ENCODE assay signal across 8 cellular contexts in genomic region chr6:149648148-149649145, GRCh38. TPM values are rescaled to one million over a fixed set of nuclear protein-coding genes. Genes with fewer than 3 reads are reported as not detected.
DNase-seq lines count a peak whose midpoint lies in the region; ATAC-seq and TF ChIP-seq lines count a peak whose summit lies in the region.

TSS of gene KATNA1 (minus strand) at chr6:149648714. CDS start at chr6:149638547, 10,167 bp downstream.

- no peaks in the 10 kb centered on the region for H3K9me2 ChIP-seq in neural cell (ENCODE audit: insufficient read depth, low read length)

- peak within 1 kb of the TSS; percentile 95 for H2AFZ ChIP-seq in neural cell (ENCODE audit: low read depth, low read length)

- H4K20me1 ChIP-seq in neural cell (ENCODE audit: insufficient read depth), result no peaks in the 10 kb centered on the region

- no peaks in the 10 kb centered on the region; the same call in 1 of the 2 replicates for H3K36me3 ChIP-seq in HAP-1 (replicated peaks)
- peaks cover 3% of the 10 kb centered on the region; the same call in 1 of the 2 replicates for H3K36me3 ChIP-seq in MG63
- no peaks in the 10 kb centered on the region for H3K36me3 ChIP-seq in neural cell (ENCODE audit: insufficient read depth, low read length)

- ATAC-seq in stimulated activated naive CD8-positive, alpha-beta T cell treated with anti-CD3 and anti-CD28 coated beads, Interleukin-15, amount 100 ng/mL, for 72 hours, result peak; percentile 95

- TF ChIP-seq EP300 in neural cell (conservative IDR thresholded peaks at IDR 0.05; ENCODE audit: poor library complexity, severe bottlenecking), result no peak

- H3K9ac ChIP-seq in neural cell (ENCODE audit: low read length), result peak within 1 kb of the TSS; percentile 67

- H3K9me3 Mint-ChIP-seq in stimulated activated naive CD8-positive, alpha-beta T cell treated with anti-CD3 and anti-CD28 coated beads, Interleukin-15, amount 100 ng/mL, for 72 hours, result no peaks in the 10 kb centered on the region

- H3K4me2 ChIP-seq in neural cell (ENCODE audit: low read length), result peak within 1 kb of the TSS; percentile 77

- no peaks in the 10 kb centered on the region for H3K9me3 ChIP-seq in HAP-1
- no peaks in the 10 kb centered on the region for H3K9me3 ChIP-seq in MG63
- no peaks in the 10 kb centered on the region for H3K9me3 ChIP-seq in neural cell (ENCODE audit: low read length)

- H3K79me2 ChIP-seq in neural cell (replicated peaks; ENCODE audit: insufficient read depth, low read length), result peaks cover 29% of the 10 kb centered on the region

- peak within 1 kb of the TSS; percentile 55 for H3K27ac ChIP-seq in neural cell (ENCODE audit: low read length)

- TF ChIP-seq CTCF in fibroblast of villous mesenchyme (IDR thresholded peaks at IDR 0.05; ENCODE audit: insufficient read depth, low read depth, low read length) (no peak), neural cell (IDR thresholded peaks at IDR 0.05; ENCODE audit: poor library complexity, severe bottlenecking) (peak; percentile 17)

- peaks cover 11% of the 10 kb centered on the region for H3K4me1 Mint-ChIP-seq in stimulated activated naive CD8-positive, alpha-beta T cell treated with anti-CD3 and anti-CD28 coated beads, Interleukin-15, amount 100 ng/mL, for 72 hours

- H3K4me3 Mint-ChIP-seq in stimulated activated naive CD8-positive, alpha-beta T cell treated with anti-CD3 and anti-CD28 coated beads, Interleukin-15, amount 100 ng/mL, for 72 hours, result peak within 1 kb of the TSS; percentile 89 to 91

- in situ Hi-C loops in G401 (cut with HindIII; ENCODE audit: low sequenced_read_pairs) (no loop called here), HAP-1 (cut with MboI; ENCODE audit: low sequenced_read_pairs) (no loop called here)

- DNase-seq in G401 (ENCODE audit: low spot score), result peak; percentile 86
- peak; percentile 86 to 95 for DNase-seq in HAP-1 (ENCODE audit: low spot score in 2 of 2)
- DNase-seq in MG63, result peak; percentile 86
- peak; percentile 91 to 95 for DNase-seq in SHP77 (lab: John Stamatoyannopoulos, UW)
- DNase-seq in activated gamma-delta T cell (lab: John Stamatoyannopoulos, UW), result peak; percentile 74
- DNase-seq in fibroblast of villous mesenchyme (ENCODE audit: low read depth), result peak; percentile 72
- peak; percentile 92 to 93 for DNase-seq in stimulated activated naive CD8-positive, alpha-beta T cell treated with anti-CD3 and anti-CD28 coated beads, Interleukin-15, amount 100 ng/mL, for 72 hours

- H3K27me3 Mint-ChIP-seq in stimulated activated naive CD8-positive, alpha-beta T cell treated with anti-CD3 and anti-CD28 coated beads, Interleukin-15, amount 100 ng/mL, for 72 hours, result no peaks in the 10 kb centered on the region

- TF ChIP-seq RAD21 in neural cell (conservative IDR thresholded peaks at IDR 0.05), result peak; percentile 19

- H3K27ac Mint-ChIP-seq in stimulated activated naive CD8-positive, alpha-beta T cell treated with anti-CD3 and anti-CD28 coated beads, Interleukin-15, amount 100 ng/mL, for 72 hours, result peak within 1 kb of the TSS; percentile 92 to 97

- peak within 1 kb of the TSS; percentile 78 for H3K4me3 ChIP-seq in HAP-1
- peak within 1 kb of the TSS; percentile 68 for H3K4me3 ChIP-seq in MG63
- peak within 1 kb of the TSS; percentile 75 for H3K4me3 ChIP-seq in fibroblast of villous mesenchyme (ENCODE audit: low read depth, low read length)
- peak within 1 kb of the TSS; percentile 90 for H3K4me3 ChIP-seq in neural cell (ENCODE audit: low read length)

- H3F3A ChIP-seq in neural cell (ENCODE audit: insufficient read depth, low read length, poor library complexity, severe bottlenecking), result no peaks in the 10 kb centered on the region

- H3K4me1 ChIP-seq in HAP-1, result peaks cover 11% of the 10 kb centered on the region

- H3K27me3 ChIP-seq in HAP-1 (ENCODE audit: low read depth), result no peaks in the 10 kb centered on the region
- H3K27me3 ChIP-seq in MG63, result no peaks in the 10 kb centered on the region
- no peaks in the 10 kb centered on the region for H3K27me3 ChIP-seq in neural cell (ENCODE audit: insufficient read depth, low read depth, low read length)

TF ChIP-seq in neural cell, 6 proteins besides CTCF, POLR2A, EP300 and RAD21:
- TF ChIP-seq POLR2AphosphoS5 (IDR thresholded peaks at IDR 0.05) (peak; percentile 54), EZH2 (IDR thresholded peaks at IDR 0.05; ENCODE audit: borderline replicate concordance, insufficient read depth, low read length, poor library complexity, severe bottlenecking) (no peak), MXI1 (conservative IDR thresholded peaks at IDR 0.05; ENCODE audit: poor library complexity, severe bottlenecking) (peak; percentile 82), TAF1 (IDR thresholded peaks at IDR 0.05; ENCODE audit: low read depth) (no peak), SMC3 (conservative IDR thresholded peaks at IDR 0.05; ENCODE audit: poor library complexity) (peak; percentile 32), REST (IDR thresholded peaks at IDR 0.05; ENCODE audit: borderline replicate concordance) (peak; percentile 46)

RNA-seq across cellular contexts. Expression of gene KATNA1, which starts in this region (rescaled TPM):
- 12.7 and 23.8 TPM in 2 replicates for total RNA-seq in G401 (2014; rRNA removed; shearing (Covaris generic))
- 26.9 and 34.1 TPM in 2 replicates for total RNA-seq in MG63 (2014; rRNA removed; shearing (Covaris generic); ENCODE audit: low replicate concordance)
- 18.0 and 21.6 TPM in 2 replicates for total RNA-seq in fibroblast of villous mesenchyme
- 23.1 and 32.2 TPM in 2 replicates for polyA plus RNA-seq in neural cell
- 37.7 and 42.5 TPM in 2 replicates for polyA minus RNA-seq in neural cell

Comparison
In these comparisons a context has a peak if more than half of its experiments do, and no peak if none do; other contexts are left out.
1. Peak in every context shown above with its lines: DNase-seq, ATAC-seq, H3K4me3 ChIP-seq and H3K27ac ChIP-seq.